ENCODE assay signal across 11 cellular contexts in the genomic region with DNA sequence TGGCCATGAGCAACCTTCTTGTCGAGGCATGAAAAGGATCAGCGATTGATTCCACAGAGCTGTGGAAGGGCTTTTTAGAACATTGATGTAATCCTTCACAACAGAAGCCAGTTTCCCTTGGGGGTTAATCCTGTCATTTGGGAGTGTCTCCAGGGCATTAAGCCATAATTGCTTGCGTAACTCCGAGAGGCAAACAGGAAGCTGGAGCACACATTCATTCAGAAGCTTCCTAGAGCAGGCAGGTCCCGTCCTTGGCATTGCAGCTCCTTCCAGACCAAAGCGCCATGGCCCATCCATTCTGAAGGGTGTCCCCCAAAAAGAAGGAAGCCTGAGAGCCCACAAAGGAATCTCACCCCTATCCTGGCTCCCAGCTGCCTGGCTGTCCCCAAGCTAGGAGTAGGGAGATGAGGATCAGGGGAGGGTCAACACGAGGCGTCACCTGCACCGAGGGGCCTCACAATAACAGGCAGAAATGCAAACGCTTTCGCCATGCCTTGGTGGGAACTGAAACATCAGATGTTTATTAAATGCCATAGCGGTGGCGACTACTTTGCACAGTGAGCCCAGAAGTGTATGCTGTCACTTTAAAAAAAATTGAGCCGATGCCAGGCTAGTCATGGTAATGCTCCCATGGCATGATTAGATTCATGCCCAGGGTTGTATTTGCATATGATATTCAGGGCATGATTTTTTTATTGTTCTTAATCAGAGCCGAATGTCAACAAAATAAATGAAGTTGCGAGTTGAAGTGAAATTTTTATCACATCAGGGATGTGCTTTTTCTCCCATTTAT.
DNase-seq lines count a peak whose midpoint lies in the region; ATAC-seq and TF ChIP-seq lines count a peak whose summit lies in the region.
"Had no signal": no experiment of that assay in that cellular context is flagged by ENCODE, and none has a peak within 500 bp of the region (broad histone marks: within the 10 kb centered on the region; RNA-seq: fewer than 3 reads in every experiment).

No MANE protein-coding gene starts in this region.

- H3K27ac Mint-ChIP-seq in mesothelial cell of epicardium = no peak overlapping the region

- no peaks in the 10 kb centered on the region for H3K36me3 Mint-ChIP-seq in mesothelial cell of epicardium

- peaks cover 48% of the 10 kb centered on the region for H3K4me1 Mint-ChIP-seq in mesothelial cell of epicardium

- H3K9me3 ChIP-seq in WERI-Rb-1 (ENCODE audit: severe bottlenecking) (no peaks in the 10 kb centered on the region), lower lobe of right lung (no peaks in the 10 kb centered on the region)
- H3K9me3 ChIP-seq: SJCRH30 had no signal

- H3K36me3 ChIP-seq in WERI-Rb-1 = no peaks in the 10 kb centered on the region
- H3K36me3 ChIP-seq in lower lobe of right lung = no peaks in the 10 kb centered on the region
- H3K36me3 ChIP-seq: SJCRH30 had no signal

- DNase-seq in COLO829 (ENCODE audit: low spot score) (peak; percentile 5), LoVo (ENCODE audit: low spot score) (peak; percentile 76), WERI-Rb-1 (peak; percentile 79), lower lobe of right lung (no peak), midbrain (lab: John Stamatoyannopoulos, UW) (no peak), mesothelial cell of epicardium (ENCODE audit: low spot score in 2 of 2, unreplicated experiment in 2 of 2) (no peak)
- DNase-seq: activated CD4-positive, alpha-beta T cell treated with anti-CD3 and anti-CD28 coated beads, Interleukin-2, amount 50 U/mL, for 48 hours; stimulated activated CD4-positive, alpha-beta T cell treated with anti-CD3 and anti-CD28 coated beads, Interleukin-2, amount 100 ng/mL, for 48 hours had no signal

- H3K4me3 Mint-ChIP-seq in mesothelial cell of epicardium = no peak overlapping the region

- H3K27me3 ChIP-seq in WERI-Rb-1 (ENCODE audit: insufficient read depth, low read depth, severe bottlenecking) = no peaks in the 10 kb centered on the region
- H3K27me3 ChIP-seq in lower lobe of right lung (ENCODE audit: low read depth) = no peaks in the 10 kb centered on the region
- H3K27me3 ChIP-seq: SJCRH30 had no signal

- ATAC-seq in lower lobe of right lung (peak; percentile 87 to 89), HG03354 (IDR thresholded peaks at IDR 0.05; ENCODE audit: poor library complexity, severe bottlenecking, unreplicated experiment) (no peak), HG02981 (IDR thresholded peaks at IDR 0.05; ENCODE audit: unreplicated experiment) (no peak)

- intact Hi-C loops in lower lobe of right lung (cut with DNase I) = no loop called here

- TF ChIP-seq CTCF in WERI-Rb-1 (IDR thresholded peaks at IDR 0.05; ENCODE audit: low read depth, low read length) (no peak), lower lobe of right lung (IDR thresholded peaks at IDR 0.05) (no peak), mesothelial cell of epicardium (IDR thresholded peaks at IDR 0.05; ENCODE audit: unreplicated experiment) (no peak)

- H3K27me3 Mint-ChIP-seq in mesothelial cell of epicardium (ENCODE audit: low read depth) = no peaks in the 10 kb centered on the region

- no peaks in the 10 kb centered on the region for H3K9me3 Mint-ChIP-seq in mesothelial cell of epicardium

- H3K4me3 ChIP-seq in WERI-Rb-1 (ENCODE audit: low read depth, low read length) (no peak overlapping the region), lower lobe of right lung (no peak overlapping the region)
- H3K4me3 ChIP-seq: SJCRH30 had no signal

- H3K27ac ChIP-seq in WERI-Rb-1 (peak overlapping the region; percentile 41), lower lobe of right lung (no peak overlapping the region)
- H3K27ac ChIP-seq: SJCRH30 had no signal

- H3K4me1 ChIP-seq in lower lobe of right lung = peaks cover 8% of the 10 kb centered on the region
- H3K4me1 ChIP-seq: SJCRH30 had no signal

Comparison
In these comparisons a context has a peak if more than half of its experiments do, and no peak if none do; other contexts are left out.
1. DNase-seq: peak in COLO829 (single experiment), LoVo (single experiment) and WERI-Rb-1 (single experiment); none in lower lobe of right lung (single experiment), midbrain (single experiment) and mesothelial cell of epicardium (0 of 2).
2. ATAC-seq: peak in lower lobe of right lung (2 of 2); none in HG03354 (single experiment) and HG02981 (single experiment).